In genomic region chr2:39139511-39140237, GRCh38 we compare ENCODE assay signal across 15 cellular contexts. TPM values are rescaled to one million over a fixed set of nuclear protein-coding genes. Genes with fewer than 3 reads are reported as not detected.
A peak's percentile ranks its signal among the peaks of the same experiment; 100 is the strongest.
DNase-seq lines count a peak whose midpoint lies in the region; ATAC-seq and TF ChIP-seq lines count a peak whose summit lies in the region.
"Had no signal": no experiment of that assay in that cellular context is flagged by ENCODE, and none has a peak within 500 bp of the region (broad histone marks: within the 10 kb centered on the region; RNA-seq: fewer than 3 reads in every experiment).

No MANE protein-coding gene starts in this region.

- peak overlapping the region; percentile 67 for H3K27ac ChIP-seq in OCI-LY7 (ENCODE audit: low read depth, low read length, poor library complexity, severe bottlenecking)
- H3K27ac ChIP-seq: testis had no signal

- H3K9me3 Mint-ChIP-seq in natural killer cell treated with Interleukin-12 subunit alpha and Interleukin-12 subunit beta and Interleukin-15 and Interleukin-18, amount 100 ng/mL, for 72 hours = no peaks in the 10 kb centered on the region
- H3K9me3 Mint-ChIP-seq in natural killer cell = no peaks in the 10 kb centered on the region
- H3K9me3 Mint-ChIP-seq in activated T-helper 2 cell treated with anti-CD3 and anti-CD28 coated beads, Interferon-gamma antibody, Interleukin-2, Interleukin-4, amounts not matched to agents 10 μg/mL and 5 μg/mL and 100 μg/mL, durations not matched to agents 14 hours and 24 hours and 36 hours = no peaks in the 10 kb centered on the region
- no peaks in the 10 kb centered on the region for H3K9me3 Mint-ChIP-seq in stimulated activated naive CD8-positive, alpha-beta T cell treated with anti-CD3 and anti-CD28 coated beads, Interleukin-15, amount 100 ng/mL, for 72 hours

- no peaks in the 10 kb centered on the region for H3K36me3 Mint-ChIP-seq in natural killer cell treated with Interleukin-12 subunit alpha and Interleukin-12 subunit beta and Interleukin-15 and Interleukin-18, amount 100 ng/mL, for 72 hours
- H3K36me3 Mint-ChIP-seq in natural killer cell = no peaks in the 10 kb centered on the region
- H3K36me3 Mint-ChIP-seq in activated T-helper 2 cell treated with anti-CD3 and anti-CD28 coated beads, Interferon-gamma antibody, Interleukin-2, Interleukin-4, amounts not matched to agents 10 μg/mL and 5 μg/mL and 100 μg/mL, durations not matched to agents 14 hours and 24 hours and 36 hours (ENCODE audit: low read depth) = peaks cover 3% of the 10 kb centered on the region

- BruUV-seq in OCI-LY7 (replicated peaks; lab: Mats Ljungman, UMichigan) = no TSS peak

- peaks cover 57% of the 10 kb centered on the region for H3K4me1 ChIP-seq in OCI-LY7 (ENCODE audit: insufficient read depth, low read length, poor library complexity, severe bottlenecking)

- no peak overlapping the region for H3K4me3 Mint-ChIP-seq in natural killer cell treated with Interleukin-12 subunit alpha and Interleukin-12 subunit beta and Interleukin-15 and Interleukin-18, amount 100 ng/mL, for 72 hours
- no peak overlapping the region for H3K4me3 Mint-ChIP-seq in natural killer cell
- H3K4me3 Mint-ChIP-seq in activated T-helper 2 cell treated with anti-CD3 and anti-CD28 coated beads, Interferon-gamma antibody, Interleukin-2, Interleukin-4, amounts not matched to agents 10 μg/mL and 5 μg/mL and 100 μg/mL, durations not matched to agents 14 hours and 24 hours and 36 hours (ENCODE audit: low read depth) = peak overlapping the region; percentile 4
- peak overlapping the region in 1 of 2 donors; percentile 30 for H3K4me3 Mint-ChIP-seq in stimulated activated naive CD8-positive, alpha-beta T cell treated with anti-CD3 and anti-CD28 coated beads, Interleukin-15, amount 100 ng/mL, for 72 hours

- TF ChIP-seq CTCF in natural killer cell (IDR thresholded peaks at IDR 0.05) = no peak
- TF ChIP-seq CTCF in OCI-LY7 (conservative IDR thresholded peaks at IDR 0.05; ENCODE audit: low read length) = no peak

- peak overlapping the region; percentile 59 for H3K4me2 ChIP-seq in OCI-LY7 (ENCODE audit: low read length)

- CTCF ChIA-PET in OCI-LY7 (lab: Charles Lee; ENCODE audit: unreplicated experiment) = no interaction called here

- no peaks in the 10 kb centered on the region for H3K9me2 ChIP-seq in OCI-LY7 (ENCODE audit: insufficient read depth, low read length)

- no peak for DNase-seq in natural killer cell treated with Interleukin-12 subunit alpha and Interleukin-12 subunit beta and Interleukin-15 and Interleukin-18, amount 100 ng/mL, for 72 hours (ENCODE audit: low spot score)
- DNase-seq in natural killer cell = no peak
- no peak for DNase-seq in OCI-LY7 (ENCODE audit: low spot score)
- DNase-seq in activated T-helper 2 cell treated with anti-CD3 and anti-CD28 coated beads, Interferon-gamma antibody, Interleukin-2, Interleukin-4, amounts not matched to agents 10 μg/mL and 5 μg/mL and 100 μg/mL, durations not matched to agents 14 hours and 24 hours and 36 hours (ENCODE audit: low spot score) = no peak
- DNase-seq in stimulated activated naive CD8-positive, alpha-beta T cell treated with anti-CD3 and anti-CD28 coated beads, Interleukin-15, amount 100 ng/mL, for 72 hours = no peak
- DNase-seq in mesenteric fat pad (ENCODE audit: low spot score) = no peak
- DNase-seq: activated CD4-positive, CD25-positive, alpha-beta regulatory T cell; anterior cingulate cortex; mesendoderm; NCI-H2081; SW 1271; testis had no signal

- H3K27ac Mint-ChIP-seq in natural killer cell treated with Interleukin-12 subunit alpha and Interleukin-12 subunit beta and Interleukin-15 and Interleukin-18, amount 100 ng/mL, for 72 hours = peak overlapping the region; percentile 11 to 53
- no peak overlapping the region for H3K27ac Mint-ChIP-seq in natural killer cell
- H3K27ac Mint-ChIP-seq in activated T-helper 2 cell treated with anti-CD3 and anti-CD28 coated beads, Interferon-gamma antibody, Interleukin-2, Interleukin-4, amounts not matched to agents 10 μg/mL and 5 μg/mL and 100 μg/mL, durations not matched to agents 14 hours and 24 hours and 36 hours = peak overlapping the region; percentile 29
- H3K27ac Mint-ChIP-seq in stimulated activated naive CD8-positive, alpha-beta T cell treated with anti-CD3 and anti-CD28 coated beads, Interleukin-15, amount 100 ng/mL, for 72 hours = peak overlapping the region; percentile 86 to 95

- peaks cover 19 to 28% of the 10 kb centered on the region in 2 donors for H3K4me1 Mint-ChIP-seq in natural killer cell treated with Interleukin-12 subunit alpha and Interleukin-12 subunit beta and Interleukin-15 and Interleukin-18, amount 100 ng/mL, for 72 hours (ENCODE audit: low read depth in 2 of 2)
- peaks cover 6 to 11% of the 10 kb centered on the region in 2 donors for H3K4me1 Mint-ChIP-seq in natural killer cell
- peaks cover 70% of the 10 kb centered on the region for H3K4me1 Mint-ChIP-seq in activated T-helper 2 cell treated with anti-CD3 and anti-CD28 coated beads, Interferon-gamma antibody, Interleukin-2, Interleukin-4, amounts not matched to agents 10 μg/mL and 5 μg/mL and 100 μg/mL, durations not matched to agents 14 hours and 24 hours and 36 hours (ENCODE audit: low read depth)
- H3K4me1 Mint-ChIP-seq in stimulated activated naive CD8-positive, alpha-beta T cell treated with anti-CD3 and anti-CD28 coated beads, Interleukin-15, amount 100 ng/mL, for 72 hours = peaks cover 61% of the 10 kb centered on the region

- H3K4me3 ChIP-seq in OCI-LY7 (ENCODE audit: low read depth, low read length, poor library complexity, severe bottlenecking) = no peak overlapping the region
- H3K4me3 ChIP-seq: right atrium auricular region, testis had no signal

- peaks cover 0 to 5% of the 10 kb centered on the region in 2 donors for H3K27me3 Mint-ChIP-seq in natural killer cell treated with Interleukin-12 subunit alpha and Interleukin-12 subunit beta and Interleukin-15 and Interleukin-18, amount 100 ng/mL, for 72 hours
- H3K27me3 Mint-ChIP-seq in natural killer cell (ENCODE audit: low read depth in 2 of 2) = peaks cover 0 to 3% of the 10 kb centered on the region in 2 donors
- H3K27me3 Mint-ChIP-seq in activated T-helper 2 cell treated with anti-CD3 and anti-CD28 coated beads, Interferon-gamma antibody, Interleukin-2, Interleukin-4, amounts not matched to agents 10 μg/mL and 5 μg/mL and 100 μg/mL, durations not matched to agents 14 hours and 24 hours and 36 hours (ENCODE audit: low read depth) = no peaks in the 10 kb centered on the region
- no peaks in the 10 kb centered on the region for H3K27me3 Mint-ChIP-seq in stimulated activated naive CD8-positive, alpha-beta T cell treated with anti-CD3 and anti-CD28 coated beads, Interleukin-15, amount 100 ng/mL, for 72 hours

- no peaks in the 10 kb centered on the region for H4K20me1 ChIP-seq in OCI-LY7 (ENCODE audit: insufficient read depth, low read length)

- no peaks in the 10 kb centered on the region for H3K9me3 ChIP-seq in OCI-LY7 (ENCODE audit: low read length)
- H3K9me3 ChIP-seq: right atrium auricular region, testis had no signal

- ATAC-seq in natural killer cell treated with Interleukin-12 subunit alpha and Interleukin-12 subunit beta and Interleukin-15 and Interleukin-18, amount 100 ng/mL, for 72 hours = no peak
- ATAC-seq in natural killer cell = no peak
- no peak for ATAC-seq in stimulated activated naive CD8-positive, alpha-beta T cell treated with anti-CD3 and anti-CD28 coated beads, Interleukin-15, amount 100 ng/mL, for 72 hours
- no peak for ATAC-seq in GM19463 (IDR thresholded peaks at IDR 0.05; ENCODE audit: unreplicated experiment)
- no peak for ATAC-seq in GM18519 (IDR thresholded peaks at IDR 0.05; ENCODE audit: low FRiP score, unreplicated experiment)

- no peaks in the 10 kb centered on the region for H3K79me2 ChIP-seq in OCI-LY7 (ENCODE audit: insufficient read depth, low read depth, low read length)

- H3K36me3 ChIP-seq in OCI-LY7 (ENCODE audit: insufficient read depth, low read length) = no peaks in the 10 kb centered on the region
- H3K36me3 ChIP-seq: right atrium auricular region had no signal

- peak overlapping the region; percentile 50; the same call in 1 of the 2 replicates for H2AFZ ChIP-seq in OCI-LY7 (ENCODE audit: low read length)

- POLR2A ChIA-PET in OCI-LY7 (lab: Charles Lee) = interaction anchor here (0.5 to 1.8 kb wide), 11 partner anchors 9 to 1486 kb away, joined by 3 to 6 read pairs (median 4); partner anchors contain the start of gene SOS1

- intact Hi-C loops in natural killer cell (cut with micrococcal nuclease) (no loop called here), OCI-LY7 (cut with micrococcal nuclease; ENCODE audit: unreplicated experiment) (no loop called here)
- intact Hi-C loops in activated T-helper 2 cell treated with anti-CD3 and anti-CD28 coated beads, Interferon-gamma antibody, Interleukin-2, Interleukin-4, amounts not matched to agents 10 μg/mL and 5 μg/mL and 100 μg/mL, durations not matched to agents 14 hours and 24 hours and 36 hours (cut with micrococcal nuclease) = no loop called here

RNA-seq across cellular contexts. Expression of gene SOS1, which starts 18.8 kb away (rescaled TPM):
- 10 to 100 TPM; 57.9 to 67.1 TPM for total RNA-seq in natural killer cell treated with Interleukin-12 subunit alpha and Interleukin-12 subunit beta and Interleukin-15 and Interleukin-18, amount 100 ng/mL, for 72 hours
- 10 to 100 TPM; 32.6 to 73.9 (median 52.7) TPM for total RNA-seq in natural killer cell
- 15.2 and 21.3 TPM in 2 replicates for total RNA-seq in OCI-LY7 (2014; rRNA removed; shearing (Covaris generic))
- total RNA-seq in OCI-LY7 (2022) = 40.0 and 47.9 TPM in 2 replicates
- 52.6 and 64.2 TPM in 2 replicates for total RNA-seq in activated T-helper 2 cell treated with anti-CD3 and anti-CD28 coated beads, Interferon-gamma antibody, Interleukin-2, Interleukin-4, amounts not matched to agents 10 μg/mL and 5 μg/mL and 100 μg/mL, durations not matched to agents 14 hours and 24 hours and 36 hours
- 58.2 TPM for total RNA-seq in mesenteric fat pad

Comparison
In these comparisons a context has a peak if more than half of its experiments do, and no peak if none do; other contexts are left out.
1. H3K27ac Mint-ChIP-seq: peak in natural killer cell treated with Interleukin-12 subunit alpha and Interleukin-12 subunit beta and Interleukin-15 and Interleukin-18, amount 100 ng/mL, for 72 hours (2 of 2), activated T-helper 2 cell treated with anti-CD3 and anti-CD28 coated beads, Interferon-gamma antibody, Interleukin-2, Interleukin-4, amounts not matched to agents 10 μg/mL and 5 μg/mL and 100 μg/mL, durations not matched to agents 14 hours and 24 hours and 36 hours (single experiment) and stimulated activated naive CD8-positive, alpha-beta T cell treated with anti-CD3 and anti-CD28 coated beads, Interleukin-15, amount 100 ng/mL, for 72 hours (2 of 2); none in natural killer cell (0 of 2).